8 cellular contexts compared by ENCODE assay signal in genomic region chr9:92324451-92324850, GRCh38. TPM values are rescaled to one million over a fixed set of nuclear protein-coding genes. Genes with fewer than 3 reads are reported as not detected.
DNase-seq lines count a peak whose midpoint lies in the region; ATAC-seq and TF ChIP-seq lines count a peak whose summit lies in the region.

No MANE protein-coding gene starts in this region.

- intact Hi-C loops in right cardiac atrium (cut with DNase I) = loop anchor here in 1 of 4 donors (10.0 kb wide), 1 partner anchor 310 kb away; no protein-coding TSS in a partner anchor

- no peaks in the 10 kb centered on the region for H3F3A ChIP-seq in smooth muscle cell (ENCODE audit: low read depth)

- CTCF ChIA-PET in HEK293 (lab: Yijun Ruan, JAX) = no interaction called here

- H4K20me1 ChIP-seq in smooth muscle cell (ENCODE audit: low read depth) = no peaks in the 10 kb centered on the region

- H2AFZ ChIP-seq in smooth muscle cell (ENCODE audit: low read depth) = peak overlapping the region; percentile 94

- H3K36me3 ChIP-seq in HEK293 (ENCODE audit: control insufficient read depth in 2 of 2, insufficient read depth in 1 of 2, low read length in 2 of 2) = peaks cover 9 to 38% of the 10 kb centered on the region in 2 experiments
- H3K36me3 ChIP-seq in smooth muscle cell (ENCODE audit: low read depth) = peaks cover 6% of the 10 kb centered on the region

- peak overlapping the region; percentile 98 for H3K9ac ChIP-seq in smooth muscle cell (ENCODE audit: low read depth)

- no peak for DNase-seq in right cardiac atrium
- no peak for DNase-seq in smooth muscle cell (lab: John Stamatoyannopoulos, UW; ENCODE audit: unreplicated experiment)

- H3K4me1 ChIP-seq in HEK293 (ENCODE audit: control insufficient read depth, insufficient read depth, low read length) = no peaks in the 10 kb centered on the region
- no peaks in the 10 kb centered on the region for H3K4me1 ChIP-seq in right cardiac atrium (ENCODE audit: control insufficient read depth, insufficient read depth, low read length)
- H3K4me1 ChIP-seq in smooth muscle cell (ENCODE audit: low read depth) = peaks cover 19% of the 10 kb centered on the region

- WGBS in right cardiac atrium = 14% methylated on average over 2 of the region's 2 CpGs
- 41% methylated on average over 2 of the region's 2 CpGs for WGBS in smooth muscle cell (ENCODE audit: low lambda C conversion rate)

- H3K27me3 ChIP-seq in right cardiac atrium (ENCODE audit: control insufficient read depth, insufficient read depth) = no peaks in the 10 kb centered on the region
- no peaks in the 10 kb centered on the region for H3K27me3 ChIP-seq in smooth muscle cell (ENCODE audit: low read depth)

- ATAC-seq in right cardiac atrium (no peak), GM21825 (IDR thresholded peaks at IDR 0.05; ENCODE audit: unreplicated experiment) (no peak), HG02588 (IDR thresholded peaks at IDR 0.05; ENCODE audit: unreplicated experiment) (no peak), HG03521 (IDR thresholded peaks at IDR 0.05; ENCODE audit: unreplicated experiment) (no peak), HG02610 (IDR thresholded peaks at IDR 0.05; ENCODE audit: unreplicated experiment) (no peak)

- H3K4me2 ChIP-seq in smooth muscle cell = peak overlapping the region; percentile 98

- H3K79me2 ChIP-seq in smooth muscle cell (ENCODE audit: low read depth) = peaks cover 25% of the 10 kb centered on the region

- H3K9me3 ChIP-seq in HEK293 (ENCODE audit: control insufficient read depth, insufficient read depth, low read depth, low read length) = no peaks in the 10 kb centered on the region
- H3K9me3 ChIP-seq in right cardiac atrium (ENCODE audit: control insufficient read depth, low read length) = no peaks in the 10 kb centered on the region
- H3K9me3 ChIP-seq in smooth muscle cell (replicated peaks; ENCODE audit: low read depth) = no peaks in the 10 kb centered on the region

- POLR2A ChIA-PET in HEK293 (lab: Yijun Ruan, JAX) = interaction anchor here (1.1 kb wide), 1 partner anchor 16 kb away, joined by 4 read pairs; no protein-coding TSS in a partner anchor

- TF ChIP-seq CTCF in HEK293 (tag by site-specific recombination; IDR thresholded peaks at IDR 0.05) = no peak
- TF ChIP-seq CTCF in VCaP (conservative IDR thresholded peaks at IDR 0.05) = no peak
- TF ChIP-seq CTCF in smooth muscle cell (IDR thresholded peaks at IDR 0.05; ENCODE audit: borderline replicate concordance, insufficient read depth, poor library complexity, severe bottlenecking) = no peak

- H3K27ac ChIP-seq in HEK293 (ENCODE audit: extremely low read depth, low read depth, low read length) (no peak overlapping the region), VCaP (peak overlapping the region; percentile 96), right cardiac atrium (ENCODE audit: low read length) (no peak overlapping the region), smooth muscle cell (ENCODE audit: low read depth) (peak overlapping the region; percentile 97)

- H3K4me3 ChIP-seq in HEK293 (ENCODE audit: low read depth, low read length) (peak overlapping the region; percentile 99), right cardiac atrium (ENCODE audit: low read length) (peak overlapping the region; percentile 99), smooth muscle cell (peak overlapping the region; percentile 70)

TF ChIP-seq in HEK293, 187 proteins besides CTCF, POLR2A, EP300 and RAD21:
- TF ChIP-seq ZNF140 (tag by site-specific recombination; IDR thresholded peaks at IDR 0.05) (no peak), ZNF626 (tag by site-specific recombination; IDR thresholded peaks at IDR 0.05) (no peak), ZNF239 (tag by site-specific recombination; IDR thresholded peaks at IDR 0.05) (no peak), ZNF23 (tag by site-specific recombination; IDR thresholded peaks at IDR 0.05; ENCODE audit: borderline replicate concordance) (no peak), ZNF146 (tag by site-specific recombination; IDR thresholded peaks at IDR 0.05) (no peak), GLIS1 (tag by site-specific recombination; IDR thresholded peaks at IDR 0.05) (no peak), ZNF404 (tag by site-specific recombination; IDR thresholded peaks at IDR 0.05) (no peak), YY2 (tag by site-specific recombination; IDR thresholded peaks at IDR 0.05) (no peak), PRDM6 (tag by site-specific recombination; IDR thresholded peaks at IDR 0.05) (no peak), ZNF585B (tag by site-specific recombination; IDR thresholded peaks at IDR 0.05) (no peak), ZNF426 (tag by site-specific recombination; IDR thresholded peaks at IDR 0.05) (no peak), ZFP37 (tag by site-specific recombination; IDR thresholded peaks at IDR 0.05) (no peak), ZNF596 (tag by site-specific recombination; IDR thresholded peaks at IDR 0.05) (no peak), ZFP3 (tag by site-specific recombination; IDR thresholded peaks at IDR 0.05; ENCODE audit: low read depth) (no peak), IKZF3 (tag by site-specific recombination; IDR thresholded peaks at IDR 0.05) (no peak)

RNA-seq across cellular contexts. Expression of gene NOL8, which starts 0.7 kb away (rescaled TPM):
- total RNA-seq in right cardiac atrium (10 to 100 TPM; 15.7 to 19.0 (median 16.3) TPM), smooth muscle cell (13.0 and 21.3 TPM in 2 replicates)
- polyA plus RNA-seq in right cardiac atrium (10.9 TPM), smooth muscle cell (15.1 and 16.9 TPM in 2 replicates)

RNA-seq across cellular contexts. Expression of gene CENPP, which starts 1.3 kb away (rescaled TPM):
- total RNA-seq in right cardiac atrium (1 to 10 TPM; 2.0 to 4.0 (median 3.0) TPM), smooth muscle cell (4.2 and 10.8 TPM in 2 replicates)
- polyA plus RNA-seq in right cardiac atrium (2.0 TPM), smooth muscle cell (12.1 and 17.5 TPM in 2 replicates)

RNA-seq across cellular contexts. Expression of gene IARS1, which starts 31.0 kb away (rescaled TPM):
- total RNA-seq in right cardiac atrium (10 to 100 TPM; 46.4 to 67.2 (median 55.1) TPM), smooth muscle cell (150 and 208 TPM in 2 replicates)
- polyA plus RNA-seq in right cardiac atrium (16.5 TPM), smooth muscle cell (85.0 and 93.0 TPM in 2 replicates)

Comparison
In these comparisons a context has a peak if more than half of its experiments do, and no peak if none do; other contexts are left out.
1. H3K27ac ChIP-seq: peak in VCaP (single experiment) and smooth muscle cell (single experiment); none in HEK293 (single experiment) and right cardiac atrium (single experiment).
2. Peak in every context shown above with its lines, with median percentiles within 50 percentile points of each other: H3K4me3 ChIP-seq.